In genomic region chr2:21033237-21034155, GRCh38 we compare ENCODE assay signal across 1 cellular context.
TF ChIP-seq lines count a peak whose summit lies in the region.

No MANE protein-coding gene starts in this region.

TF ChIP-seq in HepG2, 621 proteins besides CTCF, POLR2A, EP300 and RAD21 (continued from another document and continues in another):
- TF ChIP-seq MYPOP (CRISPR knock-in tag; IDR thresholded peaks at IDR 0.05): no peak
- no peak for TF ChIP-seq PPARG (CRISPR knock-in tag; conservative IDR thresholded peaks at IDR 0.05)
- TF ChIP-seq NFKBIZ (CRISPR knock-in tag; IDR thresholded peaks at IDR 0.05): no peak
- no peak for TF ChIP-seq TEF (CRISPR knock-in tag; IDR thresholded peaks at IDR 0.05)
- TF ChIP-seq ZFP1 (CRISPR knock-in tag; IDR thresholded peaks at IDR 0.05): no peak
- no peak for TF ChIP-seq TBL1XR1 (IDR thresholded peaks at IDR 0.05; ENCODE audit: borderline replicate concordance, low read length, partially characterized antibody)
- TF ChIP-seq GATAD2A (CRISPR knock-in tag; IDR thresholded peaks at IDR 0.05): no peak
- no peak for TF ChIP-seq IRF1 (CRISPR knock-in tag; IDR thresholded peaks at IDR 0.05; ENCODE audit: low read depth)
- TF ChIP-seq ZBTB3 (CRISPR knock-in tag; IDR thresholded peaks at IDR 0.05; ENCODE audit: borderline replicate concordance, low read depth): no peak
- no peak for TF ChIP-seq AGO1 (IDR thresholded peaks at IDR 0.05; ENCODE audit: low read depth, low read length, poor library complexity, severe bottlenecking)
- no peak for TF ChIP-seq ZNF33A (CRISPR knock-in tag; IDR thresholded peaks at IDR 0.05; ENCODE audit: borderline replicate concordance)
- 0 out of 2 replicates have a peak, but pooled peaks have one; percentile 14 for TF ChIP-seq BRF2 (CRISPR knock-in tag; IDR thresholded peaks at IDR 0.05)
- no peak for TF ChIP-seq ZEB1 (IDR thresholded peaks at IDR 0.05; ENCODE audit: insufficient replicate concordance, low read depth)
- TF ChIP-seq HMGXB4 (CRISPR knock-in tag; IDR thresholded peaks at IDR 0.05; ENCODE audit: borderline replicate concordance in 1 of 2, low read depth in 1 of 2): no peak; a peak in 1 of 4 replicates
- TF ChIP-seq ZNF773 (CRISPR knock-in tag; IDR thresholded peaks at IDR 0.05; ENCODE audit: borderline replicate concordance): no peak
- no peak for TF ChIP-seq SP1 (IDR thresholded peaks at IDR 0.05)
- TF ChIP-seq SP1 (CRISPR knock-in tag; IDR thresholded peaks at IDR 0.05): no peak
- TF ChIP-seq ZNF407 (CRISPR knock-in tag; IDR thresholded peaks at IDR 0.05; ENCODE audit: not compliant biosample characterization): no peak
- TF ChIP-seq ZNF709 (CRISPR knock-in tag; IDR thresholded peaks at IDR 0.05): peak; percentile 35; the same call in 1 of the 2 replicates
- no peak for TF ChIP-seq ZNF501 (CRISPR knock-in tag; IDR thresholded peaks at IDR 0.05)
- TF ChIP-seq ARID3A (IDR thresholded peaks at IDR 0.05; ENCODE audit: low read depth, low read length): no peak
- TF ChIP-seq ZFX (CRISPR knock-in tag; IDR thresholded peaks at IDR 0.05; ENCODE audit: low read depth): no peak
- TF ChIP-seq GABPB1 (CRISPR knock-in tag; IDR thresholded peaks at IDR 0.05): no peak
- no peak for TF ChIP-seq ZNF205 (CRISPR knock-in tag; IDR thresholded peaks at IDR 0.05)
- no peak for TF ChIP-seq ZNF614 (CRISPR knock-in tag; IDR thresholded peaks at IDR 0.05; ENCODE audit: borderline replicate concordance)
- TF ChIP-seq NFE2L2 (IDR thresholded peaks at IDR 0.05; ENCODE audit: low read length): no peak
- TF ChIP-seq ZNF713 (CRISPR knock-in tag; IDR thresholded peaks at IDR 0.05): no peak
- no peak for TF ChIP-seq IRF2 (CRISPR knock-in tag; IDR thresholded peaks at IDR 0.05)
- no peak for TF ChIP-seq CBX5 (CRISPR knock-in tag; IDR thresholded peaks at IDR 0.05; ENCODE audit: borderline replicate concordance)
- no peak for TF ChIP-seq ATF2 (CRISPR knock-in tag; IDR thresholded peaks at IDR 0.05)
- no peak for TF ChIP-seq TCF12 (IDR thresholded peaks at IDR 0.05)
- TF ChIP-seq TCF12 (CRISPR knock-in tag; IDR thresholded peaks at IDR 0.05): no peak
- TF ChIP-seq ZNF563 (CRISPR knock-in tag; IDR thresholded peaks at IDR 0.05): 0 out of 2 replicates have a peak, but pooled peaks have one; percentile 17
- TF ChIP-seq HBP1 (CRISPR knock-in tag; IDR thresholded peaks at IDR 0.05; ENCODE audit: low read depth): no peak
- no peak for TF ChIP-seq ZNF280B (CRISPR knock-in tag; IDR thresholded peaks at IDR 0.05; ENCODE audit: borderline replicate concordance)
- no peak for TF ChIP-seq GFI1 (CRISPR knock-in tag; IDR thresholded peaks at IDR 0.05; ENCODE audit: borderline replicate concordance)
- TF ChIP-seq ZNF317 (CRISPR knock-in tag; IDR thresholded peaks at IDR 0.05): 0 out of 2 replicates have a peak, but pooled peaks have one; percentile 29
- TF ChIP-seq ARHGAP35 (CRISPR knock-in tag; IDR thresholded peaks at IDR 0.05; ENCODE audit: borderline replicate concordance): no peak
- no peak for TF ChIP-seq ZNF337 (CRISPR knock-in tag; IDR thresholded peaks at IDR 0.05; ENCODE audit: borderline replicate concordance, low read depth)
